ENCODE assay signal across 1 cellular context in the genomic region with DNA sequence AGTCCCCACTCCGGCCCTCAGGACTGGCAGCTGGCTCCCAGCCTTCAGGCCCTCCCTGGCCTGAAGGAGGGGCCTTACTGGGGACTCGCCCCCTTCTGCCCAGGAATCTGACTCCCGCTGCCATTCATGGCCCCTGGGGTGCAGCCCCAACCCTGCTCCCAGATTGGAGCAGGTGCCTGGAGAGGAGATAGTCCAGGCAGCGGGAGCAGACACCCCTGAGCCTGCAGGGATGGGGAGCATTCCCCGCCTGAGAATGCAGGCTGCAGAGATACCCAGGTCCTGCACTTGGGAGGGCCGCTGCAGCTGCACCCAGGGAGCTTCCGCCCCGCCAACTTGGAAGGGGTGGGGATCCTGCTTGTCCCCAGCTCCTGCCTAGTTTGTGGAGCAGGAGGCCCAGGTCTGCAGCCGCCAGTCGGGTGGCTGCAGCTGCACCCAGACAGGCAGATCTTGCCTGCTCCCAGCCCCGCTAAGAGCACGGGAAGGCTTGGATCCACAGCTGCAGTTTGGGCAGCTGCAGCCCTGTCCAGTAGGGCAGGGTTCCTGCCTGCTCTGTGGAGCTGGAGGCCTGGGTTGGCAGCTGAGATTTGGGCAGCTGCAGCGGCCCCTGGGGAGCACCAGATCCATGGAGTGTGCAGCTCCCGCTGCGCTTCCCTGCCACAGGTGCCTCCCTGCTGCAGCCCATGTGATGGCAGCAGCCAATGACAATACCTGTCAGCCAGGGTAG.
TF ChIP-seq lines count a peak whose summit lies in the region.

No MANE protein-coding gene starts in this region.

TF ChIP-seq in HepG2, 621 proteins besides CTCF, POLR2A, EP300 and RAD21 (continued from another document and continues in another):
- TF ChIP-seq, protein P1, sequence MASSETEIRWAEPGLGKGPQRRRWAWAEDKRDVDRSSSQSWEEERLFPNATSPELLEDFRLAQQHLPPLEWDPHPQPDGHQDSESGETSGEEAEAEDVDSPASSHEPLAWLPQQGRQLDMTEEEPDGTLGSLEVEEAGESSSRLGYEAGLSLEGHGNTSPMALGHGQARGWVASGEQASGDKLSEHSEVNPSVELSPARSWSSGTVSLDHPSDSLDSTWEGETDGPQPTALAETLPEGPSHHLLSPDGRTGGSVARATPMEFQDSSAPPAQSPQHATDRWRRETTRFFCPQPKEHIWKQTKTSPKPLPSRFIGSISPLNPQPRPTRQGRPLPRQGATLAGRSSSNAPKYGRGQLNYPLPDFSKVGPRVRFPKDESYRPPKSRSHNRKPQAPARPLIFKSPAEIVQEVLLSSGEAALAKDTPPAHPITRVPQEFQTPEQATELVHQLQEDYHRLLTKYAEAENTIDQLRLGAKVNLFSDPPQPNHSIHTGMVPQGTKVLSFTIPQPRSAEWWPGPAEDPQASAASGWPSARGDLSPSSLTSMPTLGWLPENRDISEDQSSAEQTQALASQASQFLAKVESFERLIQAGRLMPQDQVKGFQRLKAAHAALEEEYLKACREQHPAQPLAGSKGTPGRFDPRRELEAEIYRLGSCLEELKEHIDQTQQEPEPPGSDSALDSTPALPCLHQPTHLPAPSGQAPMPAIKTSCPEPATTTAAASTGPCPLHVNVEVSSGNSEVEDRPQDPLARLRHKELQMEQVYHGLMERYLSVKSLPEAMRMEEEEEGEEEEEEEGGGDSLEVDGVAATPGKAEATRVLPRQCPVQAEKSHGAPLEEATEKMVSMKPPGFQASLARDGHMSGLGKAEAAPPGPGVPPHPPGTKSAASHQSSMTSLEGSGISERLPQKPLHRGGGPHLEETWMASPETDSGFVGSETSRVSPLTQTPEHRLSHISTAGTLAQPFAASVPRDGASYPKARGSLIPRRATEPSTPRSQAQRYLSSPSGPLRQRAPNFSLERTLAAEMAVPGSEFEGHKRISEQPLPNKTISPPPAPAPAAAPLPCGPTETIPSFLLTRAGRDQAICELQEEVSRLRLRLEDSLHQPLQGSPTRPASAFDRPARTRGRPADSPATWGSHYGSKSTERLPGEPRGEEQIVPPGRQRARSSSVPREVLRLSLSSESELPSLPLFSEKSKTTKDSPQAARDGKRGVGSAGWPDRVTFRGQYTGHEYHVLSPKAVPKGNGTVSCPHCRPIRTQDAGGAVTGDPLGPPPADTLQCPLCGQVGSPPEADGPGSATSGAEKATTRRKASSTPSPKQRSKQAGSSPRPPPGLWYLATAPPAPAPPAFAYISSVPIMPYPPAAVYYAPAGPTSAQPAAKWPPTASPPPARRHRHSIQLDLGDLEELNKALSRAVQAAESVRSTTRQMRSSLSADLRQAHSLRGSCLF (CRISPR knock-in tag; IDR thresholded peaks at IDR 0.05; ENCODE audit: borderline replicate concordance), result no peak
- peak; percentile 48; the same call in 1 of the 2 replicates for TF ChIP-seq NFYB (CRISPR knock-in tag; IDR thresholded peaks at IDR 0.05)
- TF ChIP-seq ATF7 (IDR thresholded peaks at IDR 0.05), result no peak
- no peak for TF ChIP-seq ATF7 (CRISPR knock-in tag; IDR thresholded peaks at IDR 0.05)
- TF ChIP-seq KLF13 (CRISPR knock-in tag; IDR thresholded peaks at IDR 0.05), result peak; percentile 67; the same call in 1 of the 2 replicates
- peak; percentile 72 for TF ChIP-seq NFYC (CRISPR knock-in tag; IDR thresholded peaks at IDR 0.05)
- TF ChIP-seq, protein P2, sequence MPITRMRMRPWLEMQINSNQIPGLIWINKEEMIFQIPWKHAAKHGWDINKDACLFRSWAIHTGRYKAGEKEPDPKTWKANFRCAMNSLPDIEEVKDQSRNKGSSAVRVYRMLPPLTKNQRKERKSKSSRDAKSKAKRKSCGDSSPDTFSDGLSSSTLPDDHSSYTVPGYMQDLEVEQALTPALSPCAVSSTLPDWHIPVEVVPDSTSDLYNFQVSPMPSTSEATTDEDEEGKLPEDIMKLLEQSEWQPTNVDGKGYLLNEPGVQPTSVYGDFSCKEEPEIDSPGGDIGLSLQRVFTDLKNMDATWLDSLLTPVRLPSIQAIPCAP (CRISPR knock-in tag; IDR thresholded peaks at IDR 0.05; ENCODE audit: low read depth), result no peak
- TF ChIP-seq, protein P3, sequence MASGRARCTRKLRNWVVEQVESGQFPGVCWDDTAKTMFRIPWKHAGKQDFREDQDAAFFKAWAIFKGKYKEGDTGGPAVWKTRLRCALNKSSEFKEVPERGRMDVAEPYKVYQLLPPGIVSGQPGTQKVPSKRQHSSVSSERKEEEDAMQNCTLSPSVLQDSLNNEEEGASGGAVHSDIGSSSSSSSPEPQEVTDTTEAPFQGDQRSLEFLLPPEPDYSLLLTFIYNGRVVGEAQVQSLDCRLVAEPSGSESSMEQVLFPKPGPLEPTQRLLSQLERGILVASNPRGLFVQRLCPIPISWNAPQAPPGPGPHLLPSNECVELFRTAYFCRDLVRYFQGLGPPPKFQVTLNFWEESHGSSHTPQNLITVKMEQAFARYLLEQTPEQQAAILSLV (CRISPR knock-in tag; IDR thresholded peaks at IDR 0.05; ENCODE audit: borderline replicate concordance), result no peak
- TF ChIP-seq RARA (CRISPR knock-in tag; IDR thresholded peaks at IDR 0.05), result no peak
- TF ChIP-seq, protein P4, sequence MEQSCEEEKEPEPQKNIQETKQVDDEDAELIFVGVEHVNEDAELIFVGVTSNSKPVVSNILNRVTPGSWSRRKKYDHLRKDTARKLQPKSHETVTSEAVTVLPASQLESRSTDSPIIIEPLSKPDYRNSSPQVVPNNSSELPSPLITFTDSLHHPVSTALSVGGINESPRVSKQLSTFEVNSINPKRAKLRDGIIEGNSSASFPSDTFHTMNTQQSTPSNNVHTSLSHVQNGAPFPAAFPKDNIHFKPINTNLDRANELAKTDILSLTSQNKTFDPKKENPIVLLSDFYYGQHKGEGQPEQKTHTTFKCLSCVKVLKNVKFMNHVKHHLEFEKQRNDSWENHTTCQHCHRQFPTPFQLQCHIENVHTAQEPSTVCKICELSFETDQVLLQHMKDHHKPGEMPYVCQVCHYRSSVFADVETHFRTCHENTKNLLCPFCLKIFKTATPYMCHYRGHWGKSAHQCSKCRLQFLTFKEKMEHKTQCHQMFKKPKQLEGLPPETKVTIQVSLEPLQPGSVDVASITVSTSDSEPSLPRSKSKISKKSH (CRISPR knock-in tag; IDR thresholded peaks at IDR 0.05; ENCODE audit: borderline replicate concordance), result peak; percentile 72
- peak; percentile 92 for TF ChIP-seq ZNF263 (CRISPR knock-in tag; IDR thresholded peaks at IDR 0.05)
- TF ChIP-seq ATM (IDR thresholded peaks at IDR 0.05; ENCODE audit: borderline replicate concordance), result no peak
- no peak for TF ChIP-seq RFXAP (CRISPR knock-in tag; IDR thresholded peaks at IDR 0.05; ENCODE audit: borderline replicate concordance)
- TF ChIP-seq ZNF879 (CRISPR knock-in tag; IDR thresholded peaks at IDR 0.05), result peak; percentile 80; the same call in 1 of the 2 replicates
- no peak for TF ChIP-seq ZZZ3 (CRISPR knock-in tag; IDR thresholded peaks at IDR 0.05; ENCODE audit: borderline replicate concordance)
- no peak for TF ChIP-seq ZNF749 (CRISPR knock-in tag; IDR thresholded peaks at IDR 0.05; ENCODE audit: borderline replicate concordance)
- TF ChIP-seq ZMYM3 (CRISPR knock-in tag; IDR thresholded peaks at IDR 0.05), result 0 out of 2 replicates have a peak, but pooled peaks have one; percentile 18
- no peak for TF ChIP-seq ZNF788 (CRISPR knock-in tag; IDR thresholded peaks at IDR 0.05; ENCODE audit: borderline replicate concordance)
- no peak for TF ChIP-seq DMAP1 (CRISPR knock-in tag; IDR thresholded peaks at IDR 0.05)
- TF ChIP-seq ZNF567 (CRISPR knock-in tag; IDR thresholded peaks at IDR 0.05; ENCODE audit: borderline replicate concordance), result no peak
- TF ChIP-seq ZNF768 (CRISPR knock-in tag; IDR thresholded peaks at IDR 0.05), result peak; percentile 19; the same call in 1 of the 2 replicates
- TF ChIP-seq RCOR2 (CRISPR knock-in tag; IDR thresholded peaks at IDR 0.05), result no peak
- 0 out of 2 replicates have a peak, but pooled peaks have one; percentile 9 for TF ChIP-seq GABPB1 (CRISPR knock-in tag; IDR thresholded peaks at IDR 0.05)
- TF ChIP-seq SNAPC2 (CRISPR knock-in tag; IDR thresholded peaks at IDR 0.05), result no peak
- TF ChIP-seq, protein P5, sequence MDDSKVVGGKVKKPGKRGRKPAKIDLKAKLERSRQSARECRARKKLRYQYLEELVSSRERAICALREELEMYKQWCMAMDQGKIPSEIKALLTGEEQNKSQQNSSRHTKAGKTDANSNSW (CRISPR knock-in tag; IDR thresholded peaks at IDR 0.05; ENCODE audit: borderline replicate concordance), result no peak
- TF ChIP-seq, protein P6, sequence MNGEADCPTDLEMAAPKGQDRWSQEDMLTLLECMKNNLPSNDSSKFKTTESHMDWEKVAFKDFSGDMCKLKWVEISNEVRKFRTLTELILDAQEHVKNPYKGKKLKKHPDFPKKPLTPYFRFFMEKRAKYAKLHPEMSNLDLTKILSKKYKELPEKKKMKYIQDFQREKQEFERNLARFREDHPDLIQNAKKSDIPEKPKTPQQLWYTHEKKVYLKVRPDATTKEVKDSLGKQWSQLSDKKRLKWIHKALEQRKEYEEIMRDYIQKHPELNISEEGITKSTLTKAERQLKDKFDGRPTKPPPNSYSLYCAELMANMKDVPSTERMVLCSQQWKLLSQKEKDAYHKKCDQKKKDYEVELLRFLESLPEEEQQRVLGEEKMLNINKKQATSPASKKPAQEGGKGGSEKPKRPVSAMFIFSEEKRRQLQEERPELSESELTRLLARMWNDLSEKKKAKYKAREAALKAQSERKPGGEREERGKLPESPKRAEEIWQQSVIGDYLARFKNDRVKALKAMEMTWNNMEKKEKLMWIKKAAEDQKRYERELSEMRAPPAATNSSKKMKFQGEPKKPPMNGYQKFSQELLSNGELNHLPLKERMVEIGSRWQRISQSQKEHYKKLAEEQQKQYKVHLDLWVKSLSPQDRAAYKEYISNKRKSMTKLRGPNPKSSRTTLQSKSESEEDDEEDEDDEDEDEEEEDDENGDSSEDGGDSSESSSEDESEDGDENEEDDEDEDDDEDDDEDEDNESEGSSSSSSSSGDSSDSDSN (CRISPR knock-in tag; IDR thresholded peaks at IDR 0.05), result peak; percentile 46; the same call in 1 of the 2 replicates
- no peak for TF ChIP-seq ZNF652 (CRISPR knock-in tag; IDR thresholded peaks at IDR 0.05; ENCODE audit: borderline replicate concordance, low read depth)
- TF ChIP-seq POLR2G (IDR thresholded peaks at IDR 0.05; ENCODE audit: low read depth, low read length), result no peak
- TF ChIP-seq BORCS8-MEF2B (CRISPR knock-in tag; IDR thresholded peaks at IDR 0.05), result peak; percentile 47; the same call in 1 of the 2 replicates
- no peak for TF ChIP-seq ZNF260 (CRISPR knock-in tag; IDR thresholded peaks at IDR 0.05; ENCODE audit: borderline replicate concordance, low read depth)
- TF ChIP-seq, protein P7, sequence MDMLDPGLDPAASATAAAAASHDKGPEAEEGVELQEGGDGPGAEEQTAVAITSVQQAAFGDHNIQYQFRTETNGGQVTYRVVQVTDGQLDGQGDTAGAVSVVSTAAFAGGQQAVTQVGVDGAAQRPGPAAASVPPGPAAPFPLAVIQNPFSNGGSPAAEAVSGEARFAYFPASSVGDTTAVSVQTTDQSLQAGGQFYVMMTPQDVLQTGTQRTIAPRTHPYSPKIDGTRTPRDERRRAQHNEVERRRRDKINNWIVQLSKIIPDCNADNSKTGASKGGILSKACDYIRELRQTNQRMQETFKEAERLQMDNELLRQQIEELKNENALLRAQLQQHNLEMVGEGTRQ (IDR thresholded peaks at IDR 0.05; ENCODE audit: low read depth, low read length), result peak; percentile 85
- TF ChIP-seq, protein P7 (CRISPR knock-in tag; IDR thresholded peaks at IDR 0.05; ENCODE audit: borderline replicate concordance), result peak; percentile 82; the same call in 1 of the 2 replicates
- TF ChIP-seq, protein P8, sequence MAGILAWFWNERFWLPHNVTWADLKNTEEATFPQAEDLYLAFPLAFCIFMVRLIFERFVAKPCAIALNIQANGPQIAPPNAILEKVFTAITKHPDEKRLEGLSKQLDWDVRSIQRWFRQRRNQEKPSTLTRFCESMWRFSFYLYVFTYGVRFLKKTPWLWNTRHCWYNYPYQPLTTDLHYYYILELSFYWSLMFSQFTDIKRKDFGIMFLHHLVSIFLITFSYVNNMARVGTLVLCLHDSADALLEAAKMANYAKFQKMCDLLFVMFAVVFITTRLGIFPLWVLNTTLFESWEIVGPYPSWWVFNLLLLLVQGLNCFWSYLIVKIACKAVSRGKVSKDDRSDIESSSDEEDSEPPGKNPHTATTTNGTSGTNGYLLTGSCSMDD (CRISPR knock-in tag; IDR thresholded peaks at IDR 0.05), result no peak
- no peak for TF ChIP-seq ZNF234 (CRISPR knock-in tag; conservative IDR thresholded peaks at IDR 0.05)
- TF ChIP-seq, protein P9, sequence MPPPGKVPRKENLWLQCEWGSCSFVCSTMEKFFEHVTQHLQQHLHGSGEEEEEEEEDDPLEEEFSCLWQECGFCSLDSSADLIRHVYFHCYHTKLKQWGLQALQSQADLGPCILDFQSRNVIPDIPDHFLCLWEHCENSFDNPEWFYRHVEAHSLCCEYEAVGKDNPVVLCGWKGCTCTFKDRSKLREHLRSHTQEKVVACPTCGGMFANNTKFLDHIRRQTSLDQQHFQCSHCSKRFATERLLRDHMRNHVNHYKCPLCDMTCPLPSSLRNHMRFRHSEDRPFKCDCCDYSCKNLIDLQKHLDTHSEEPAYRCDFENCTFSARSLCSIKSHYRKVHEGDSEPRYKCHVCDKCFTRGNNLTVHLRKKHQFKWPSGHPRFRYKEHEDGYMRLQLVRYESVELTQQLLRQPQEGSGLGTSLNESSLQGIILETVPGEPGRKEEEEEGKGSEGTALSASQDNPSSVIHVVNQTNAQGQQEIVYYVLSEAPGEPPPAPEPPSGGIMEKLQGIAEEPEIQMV (CRISPR knock-in tag; IDR thresholded peaks at IDR 0.05; ENCODE audit: low read depth), result no peak
- TF ChIP-seq NCOR1 (IDR thresholded peaks at IDR 0.05; ENCODE audit: borderline replicate concordance, low read length), result no peak
- peak; percentile 77 for TF ChIP-seq ZNF292 (CRISPR knock-in tag; IDR thresholded peaks at IDR 0.05; ENCODE audit: borderline replicate concordance, low read depth)
